Comparison of ENCODE assay signal across 9 cellular contexts in the genomic region with DNA sequence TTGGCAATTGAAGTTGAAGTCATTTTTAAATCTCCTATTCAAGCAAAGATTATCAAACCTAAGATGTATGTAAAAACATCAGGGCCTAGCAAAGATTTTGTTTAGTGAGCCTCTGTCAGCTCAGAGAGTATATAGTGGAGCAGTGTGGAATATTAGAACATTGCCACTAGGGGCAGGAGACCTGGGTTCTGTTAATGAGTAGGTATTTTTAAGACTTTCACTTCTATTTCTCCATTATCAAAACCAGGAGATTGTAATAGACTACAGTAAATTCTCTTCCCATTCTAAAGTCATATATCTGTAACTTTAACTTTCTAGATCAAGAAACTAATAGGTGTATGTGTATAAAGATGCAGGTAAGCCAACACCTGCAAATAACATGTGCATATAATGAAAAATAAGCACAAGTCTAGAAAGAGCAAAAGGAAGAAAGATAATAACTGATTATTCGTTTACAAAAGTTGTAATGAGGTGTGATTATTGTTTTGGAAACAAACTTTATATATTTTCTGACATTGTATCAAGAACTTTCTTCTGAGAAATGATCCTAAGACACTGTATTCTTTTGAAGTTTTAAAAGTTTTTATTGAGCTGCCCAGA.
DNase-seq lines count a peak whose midpoint lies in the region; ATAC-seq and TF ChIP-seq lines count a peak whose summit lies in the region.
"Had no signal": no experiment of that assay in that cellular context is flagged by ENCODE, and none has a peak within 500 bp of the region (broad histone marks: within the 10 kb centered on the region; RNA-seq: fewer than 3 reads in every experiment).

No MANE protein-coding gene starts in this region.

- no peak for TF ChIP-seq POLR2A in transverse colon (IDR thresholded peaks at IDR 0.05)

- no peaks in the 10 kb centered on the region for H3K4me1 Mint-ChIP-seq in activated T-cell treated with anti-CD3 and anti-CD28 coated beads, Interleukin-2, amount 50 U/mL, for 72 hours (ENCODE audit: low read depth)
- H3K4me1 Mint-ChIP-seq: activated naive CD4-positive, alpha-beta T cell treated with anti-CD3 and anti-CD28 coated beads, Interleukin-2, amount 50 U/mL, for 24 hours had no signal

- WGBS in heart right ventricle, 2 donors = 20 to 30% methylated on average over 1 of the region's 1 CpG
- 29% methylated on average over 1 of the region's 1 CpG for WGBS in liver
- 38 to 48% methylated on average over 1 of the region's 1 CpG for WGBS in transverse colon (ENCODE audit: low coverage in 1 of 2), 2 donors

- H3K27me3 ChIP-seq in heart right ventricle (no peaks in the 10 kb centered on the region), liver (ENCODE audit: control insufficient read depth in 4 of 4, insufficient read depth in 4 of 4, low read length in 3 of 4) (no peaks in the 10 kb centered on the region), transverse colon (no peaks in the 10 kb centered on the region)

- H3K9ac ChIP-seq in liver (ENCODE audit: low read depth in 1 of 2, low read length in 2 of 2) = no peak overlapping the region

- no peak overlapping the region for H3K4me3 Mint-ChIP-seq in activated T-cell treated with anti-CD3 and anti-CD28 coated beads, Interleukin-2, amount 50 U/mL, for 72 hours
- H3K4me3 Mint-ChIP-seq: activated naive CD4-positive, alpha-beta T cell treated with anti-CD3 and anti-CD28 coated beads, Interleukin-2, amount 50 U/mL, for 24 hours had no signal

- H3K4me3 ChIP-seq in heart right ventricle (no peak overlapping the region), liver (ENCODE audit: low read depth in 1 of 3, low read length in 3 of 3) (no peak overlapping the region), transverse colon (no peak overlapping the region)

- ATAC-seq in heart right ventricle (no peak), left cardiac atrium (no peak), HG03139 (IDR thresholded peaks at IDR 0.05; ENCODE audit: unreplicated experiment) (peak; percentile 57)
- no peak for ATAC-seq in activated T-cell treated with anti-CD3 and anti-CD28 coated beads, Interleukin-2, amount 50 U/mL, for 72 hours (replicated peaks in 1 of 2)

- H3K4me1 ChIP-seq in heart right ventricle = no peaks in the 10 kb centered on the region
- no peaks in the 10 kb centered on the region for H3K4me1 ChIP-seq in liver (ENCODE audit: control insufficient read depth in 4 of 4, insufficient read depth in 4 of 4, low read length in 3 of 4)
- no peaks in the 10 kb centered on the region for H3K4me1 ChIP-seq in transverse colon

- no peak overlapping the region for H3K27ac Mint-ChIP-seq in activated T-cell treated with anti-CD3 and anti-CD28 coated beads, Interleukin-2, amount 50 U/mL, for 72 hours
- H3K27ac Mint-ChIP-seq: activated naive CD4-positive, alpha-beta T cell treated with anti-CD3 and anti-CD28 coated beads, Interleukin-2, amount 50 U/mL, for 24 hours had no signal

- H3K27ac ChIP-seq in heart right ventricle (no peak overlapping the region), liver (ENCODE audit: low read depth in 1 of 2, low read length in 2 of 2) (no peak overlapping the region), transverse colon (no peak overlapping the region)

- H3K9me3 ChIP-seq in heart right ventricle (no peaks in the 10 kb centered on the region), liver (ENCODE audit: control insufficient read depth in 4 of 4, low read length in 3 of 4) (no peaks in the 10 kb centered on the region), transverse colon (no peaks in the 10 kb centered on the region)

- TF ChIP-seq EP300 in transverse colon (IDR thresholded peaks at IDR 0.05; ENCODE audit: low read depth) = no peak

- no peak for TF ChIP-seq RAD21 in liver (IDR thresholded peaks at IDR 0.05)

- intact Hi-C loops in heart right ventricle (cut with DNase I) = no loop called here
- intact Hi-C loops in left cardiac atrium (cut with DNase I) = no loop called here
- intact Hi-C loops in posterior vena cava (cut with DNase I) = no loop called here
- intact Hi-C loops in transverse colon (cut with DNase I; ENCODE audit: low total_unique reads) = no loop called here

- H3K27me3 Mint-ChIP-seq in activated T-cell treated with anti-CD3 and anti-CD28 coated beads, Interleukin-2, amount 50 U/mL, for 72 hours (ENCODE audit: low read depth) = no peaks in the 10 kb centered on the region
- H3K27me3 Mint-ChIP-seq: activated naive CD4-positive, alpha-beta T cell treated with anti-CD3 and anti-CD28 coated beads, Interleukin-2, amount 50 U/mL, for 24 hours had no signal

- TF ChIP-seq CTCF in heart right ventricle (IDR thresholded peaks at IDR 0.05) = peak in 7 of 9 donors; percentile 12 to 39 (median 25)
- peak; percentile 32 for TF ChIP-seq CTCF in liver (IDR thresholded peaks at IDR 0.05; ENCODE audit: low read depth, low read length, missing input control)
- TF ChIP-seq CTCF in transverse colon (IDR thresholded peaks at IDR 0.05) = peak in 2 of 5 experiments; percentile 22 to 28

- in situ Hi-C loops in SK-MEL-5 (cut with HindIII; ENCODE audit: low pct_unique_long_range_greater_than_20kb, low sequenced_read_pairs) (no loop called here), transverse colon (cut with MboI; ENCODE audit: low pct_ligation_motif_present in 1 of 4, low pct_unique_long_range_greater_than_20kb in 1 of 4, low sequenced_read_pairs in 3 of 4) (no loop called here)

- no peaks in the 10 kb centered on the region for H3K36me3 ChIP-seq in heart right ventricle
- no peaks in the 10 kb centered on the region for H3K36me3 ChIP-seq in liver (ENCODE audit: control insufficient read depth in 4 of 4, insufficient read depth in 3 of 4, low read depth in 1 of 4, low read length in 3 of 4)
- H3K36me3 ChIP-seq in transverse colon = no peaks in the 10 kb centered on the region

- H3K9me3 Mint-ChIP-seq in activated T-cell treated with anti-CD3 and anti-CD28 coated beads, Interleukin-2, amount 50 U/mL, for 72 hours = peaks cover 0 to 2% of the 10 kb centered on the region in 2 donors
- H3K9me3 Mint-ChIP-seq: activated naive CD4-positive, alpha-beta T cell treated with anti-CD3 and anti-CD28 coated beads, Interleukin-2, amount 50 U/mL, for 24 hours had no signal

- no peaks in the 10 kb centered on the region for H3K36me3 Mint-ChIP-seq in activated T-cell treated with anti-CD3 and anti-CD28 coated beads, Interleukin-2, amount 50 U/mL, for 72 hours (ENCODE audit: insufficient read depth in 2 of 2)
- H3K36me3 Mint-ChIP-seq: activated naive CD4-positive, alpha-beta T cell treated with anti-CD3 and anti-CD28 coated beads, Interleukin-2, amount 50 U/mL, for 24 hours had no signal

- DNase-seq in heart right ventricle (no peak), left cardiac atrium (no peak), SK-MEL-5 (ENCODE audit: low read depth, low spot score) (peak; percentile 43), posterior vena cava (ENCODE audit: low spot score) (no peak), transverse colon (no peak)
- no peak for DNase-seq in activated T-cell treated with anti-CD3 and anti-CD28 coated beads, Interleukin-2, amount 50 U/mL, for 72 hours

TF ChIP-seq in liver, 16 proteins besides CTCF, POLR2A, EP300 and RAD21:
- TF ChIP-seq EGR1 (IDR thresholded peaks at IDR 0.05; ENCODE audit: low read depth in 2 of 2) (no peak), HNF4A (conservative IDR thresholded peaks at IDR 0.05) (no peak)
